Comparison of ENCODE assay signal across 8 cellular contexts in the genomic region with DNA sequence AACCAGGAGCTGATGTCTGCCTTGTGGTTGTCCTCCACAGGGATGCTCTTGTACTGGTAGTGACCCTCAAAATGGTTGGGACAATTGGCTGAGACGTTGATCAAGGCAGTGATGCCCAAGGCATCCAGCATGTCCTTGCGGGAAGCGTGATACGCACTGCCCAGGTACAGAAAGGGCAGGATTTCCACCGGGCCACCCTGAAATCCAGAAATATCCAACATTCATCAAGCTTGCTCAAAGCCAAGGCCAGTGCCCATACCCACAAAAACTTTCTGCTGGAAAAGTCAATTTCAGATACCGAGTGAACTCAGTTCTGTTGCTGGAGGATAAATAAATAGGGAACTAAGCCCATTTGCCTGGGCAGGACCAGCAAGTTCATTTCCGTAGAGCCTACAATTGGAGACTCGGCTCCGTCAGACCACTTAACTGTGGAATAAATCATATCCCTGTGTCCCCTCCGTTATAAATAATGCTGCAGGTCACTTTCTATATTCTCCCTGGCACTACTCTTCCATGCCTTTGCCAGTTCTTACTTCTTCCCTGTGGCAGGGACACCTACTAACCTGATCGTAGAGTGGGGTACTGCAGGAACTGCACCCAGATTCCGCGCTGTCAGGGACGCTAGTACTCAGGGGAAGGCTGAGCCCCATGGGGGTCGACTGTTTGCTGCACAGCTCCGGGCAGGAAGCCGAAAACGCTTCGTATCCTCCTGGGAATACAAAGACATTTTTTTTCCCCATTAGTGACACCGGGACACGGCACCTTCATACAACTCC. TPM values are rescaled to one million over a fixed set of nuclear protein-coding genes. Genes with fewer than 3 reads are reported as not detected.
DNase-seq lines count a peak whose midpoint lies in the region; ATAC-seq and TF ChIP-seq lines count a peak whose summit lies in the region.

No MANE protein-coding gene starts in this region.

- H3K27ac ChIP-seq in WERI-Rb-1 = peak overlapping the region; percentile 97

- DNase-seq in activated CD4-positive, alpha-beta T cell treated with anti-CD3 and anti-CD28 coated beads, Interleukin-2, amount 10 ng/mL, durations not matched to agents 24 days and 14 days = peak; percentile 76
- DNase-seq in activated CD4-positive, alpha-beta T cell treated with anti-CD3 and anti-CD28 coated beads, Interleukin-2, amount 50 U/mL, for 4 hours = no peak
- DNase-seq in WERI-Rb-1 (no peak), fibroblast of pulmonary artery (ENCODE audit: low read depth) (peak; percentile 70), NCI-H187 (lab: John Stamatoyannopoulos, UW) (no peak), epidermal melanocyte (ENCODE audit: insufficient read length, low spot score) (no peak)

- H3K27ac Mint-ChIP-seq in activated CD4-positive, alpha-beta T cell treated with anti-CD3 and anti-CD28 coated beads, Interleukin-2, amount 10 ng/mL, durations not matched to agents 24 days and 14 days = peak overlapping the region; percentile 97

- H3K4me3 Mint-ChIP-seq in activated CD4-positive, alpha-beta T cell treated with anti-CD3 and anti-CD28 coated beads, Interleukin-2, amount 10 ng/mL, durations not matched to agents 24 days and 14 days = peak overlapping the region; percentile 91

- no peaks in the 10 kb centered on the region for H3K27me3 ChIP-seq in WERI-Rb-1 (ENCODE audit: insufficient read depth, low read depth, severe bottlenecking)
- no peaks in the 10 kb centered on the region for H3K27me3 ChIP-seq in neuron (ENCODE audit: insufficient read depth, low read length)

- H3K4me3 ChIP-seq in WERI-Rb-1 (ENCODE audit: low read depth, low read length) = peak overlapping the region; percentile 87
- peak overlapping the region; percentile 85 for H3K4me3 ChIP-seq in fibroblast of pulmonary artery (replicated peaks; ENCODE audit: low read depth, low read length)
- H3K4me3 ChIP-seq in neuron (ENCODE audit: low read length) = peak overlapping the region; percentile 92

- H2AFZ ChIP-seq in neuron (ENCODE audit: low read depth, low read length) = no peak overlapping the region

- no peak for TF ChIP-seq CTCF in WERI-Rb-1 (IDR thresholded peaks at IDR 0.05; ENCODE audit: low read depth, low read length)
- no peak for TF ChIP-seq CTCF in fibroblast of pulmonary artery (IDR thresholded peaks at IDR 0.05; ENCODE audit: low read length, missing control alignments)

- peaks cover 52% of the 10 kb centered on the region for H3K4me1 ChIP-seq in neuron (ENCODE audit: insufficient read depth, low read length)

- H3K4me1 Mint-ChIP-seq in activated CD4-positive, alpha-beta T cell treated with anti-CD3 and anti-CD28 coated beads, Interleukin-2, amount 10 ng/mL, durations not matched to agents 24 days and 14 days = peaks cover 52% of the 10 kb centered on the region

- H3K9me3 Mint-ChIP-seq in activated CD4-positive, alpha-beta T cell treated with anti-CD3 and anti-CD28 coated beads, Interleukin-2, amount 10 ng/mL, durations not matched to agents 24 days and 14 days = no peaks in the 10 kb centered on the region

- no peaks in the 10 kb centered on the region for H3K27me3 Mint-ChIP-seq in activated CD4-positive, alpha-beta T cell treated with anti-CD3 and anti-CD28 coated beads, Interleukin-2, amount 10 ng/mL, durations not matched to agents 24 days and 14 days

- H3K9me3 ChIP-seq in WERI-Rb-1 (ENCODE audit: severe bottlenecking) (no peaks in the 10 kb centered on the region), neuron (ENCODE audit: low read length) (no peaks in the 10 kb centered on the region)

- no peak for ATAC-seq in HG03025 (IDR thresholded peaks at IDR 0.05; ENCODE audit: low FRiP score, unreplicated experiment)

- intact Hi-C loops in activated CD4-positive, alpha-beta T cell treated with anti-CD3 and anti-CD28 coated beads, Interleukin-2, amount 10 ng/mL, durations not matched to agents 24 days and 14 days (cut with micrococcal nuclease) = loop anchor here (5.0 to 10.0 kb wide), 2 partner anchors 845 to 1382 kb away; a partner anchor contains a TSS

- peaks cover 23% of the 10 kb centered on the region for H3K36me3 Mint-ChIP-seq in activated CD4-positive, alpha-beta T cell treated with anti-CD3 and anti-CD28 coated beads, Interleukin-2, amount 10 ng/mL, durations not matched to agents 24 days and 14 days (ENCODE audit: low read depth)

- H3K36me3 ChIP-seq in WERI-Rb-1 (peaks cover 26% of the 10 kb centered on the region), neuron (ENCODE audit: insufficient read depth, low read length) (peaks cover 23% of the 10 kb centered on the region)

RNA-seq across cellular contexts. Expression of a gene that starts 1.2 kb away (rescaled TPM):
- 10.2 and 10.6 TPM in 2 replicates for total RNA-seq in activated CD4-positive, alpha-beta T cell treated with anti-CD3 and anti-CD28 coated beads, Interleukin-2, amount 10 ng/mL, durations not matched to agents 24 days and 14 days

Comparison
In these comparisons a context has a peak if more than half of its experiments do, and no peak if none do; other contexts are left out.
1. DNase-seq: peak in activated CD4-positive, alpha-beta T cell treated with anti-CD3 and anti-CD28 coated beads, Interleukin-2, amount 10 ng/mL, durations not matched to agents 24 days and 14 days (single experiment) and fibroblast of pulmonary artery (single experiment); none in activated CD4-positive, alpha-beta T cell treated with anti-CD3 and anti-CD28 coated beads, Interleukin-2, amount 50 U/mL, for 4 hours (0 of 2), WERI-Rb-1 (single experiment), NCI-H187 (0 of 2) and epidermal melanocyte (single experiment).
2. Peak in every context shown above with its lines, with median percentiles within 50 percentile points of each other: H3K4me3 ChIP-seq.